In genomic region chr11:63762662-63763505, GRCh38 we compare ENCODE assay signal across 8 cellular contexts. TPM values are rescaled to one million over a fixed set of nuclear protein-coding genes. Genes with fewer than 3 reads are reported as not detected.
DNase-seq lines count a peak whose midpoint lies in the region; ATAC-seq, FAIRE-seq and TF ChIP-seq lines count a peak whose summit lies in the region.

No MANE protein-coding gene starts in this region.

- peak; percentile 22 for ATAC-seq in stimulated activated naive CD8-positive, alpha-beta T cell treated with anti-CD3 and anti-CD28 coated beads, Interleukin-15, amount 100 ng/mL, for 72 hours
- no peak for ATAC-seq in stimulated activated naive CD8-positive, alpha-beta T cell treated with anti-CD3 and anti-CD28 coated beads, Interleukin-15, Interleukin-2, amounts not matched to agents 100 U/mL and 50 U/mL, for 24 hours

- no peak overlapping the region for H3K4me3 Mint-ChIP-seq in stimulated activated naive CD8-positive, alpha-beta T cell treated with anti-CD3 and anti-CD28 coated beads, Interleukin-15, amount 100 ng/mL, for 72 hours
- H3K4me3 Mint-ChIP-seq in neural crest cell: peak overlapping the region; percentile 83
- H3K4me3 Mint-ChIP-seq in activated naive CD8-positive, alpha-beta T cell treated with anti-CD3 and anti-CD28 coated beads for 36 hours: no peak overlapping the region

- peaks cover 19% of the 10 kb centered on the region for H3K4me1 Mint-ChIP-seq in stimulated activated naive CD8-positive, alpha-beta T cell treated with anti-CD3 and anti-CD28 coated beads, Interleukin-15, amount 100 ng/mL, for 72 hours
- peaks cover 41% of the 10 kb centered on the region for H3K4me1 Mint-ChIP-seq in neural crest cell
- peaks cover 9% of the 10 kb centered on the region for H3K4me1 Mint-ChIP-seq in activated naive CD8-positive, alpha-beta T cell treated with anti-CD3 and anti-CD28 coated beads for 36 hours

- peak; percentile 30 for TF ChIP-seq CTCF in neural crest cell (conservative IDR thresholded peaks at IDR 0.05)

- no peak for DNase-seq in stimulated activated naive CD8-positive, alpha-beta T cell treated with anti-CD3 and anti-CD28 coated beads, Interleukin-15, amount 100 ng/mL, for 72 hours
- no peak for DNase-seq in stimulated activated naive CD8-positive, alpha-beta T cell treated with anti-CD3 and anti-CD28 coated beads, Interleukin-15, Interleukin-2, amounts not matched to agents 100 U/mL and 50 U/mL, for 24 hours
- peak; percentile 69 to 79 for DNase-seq in frontal cortex (ENCODE audit: low spot score in 2 of 2)
- DNase-seq in neural crest cell (ENCODE audit: low read depth, low spot score): peak; percentile 40
- no peak for DNase-seq in stimulated activated CD4-positive, alpha-beta T cell treated with anti-CD3 and anti-CD28 coated beads, Interleukin-4, amount 100 ng/mL, for 4 hours
- DNase-seq in activated naive CD8-positive, alpha-beta T cell treated with anti-CD3 and anti-CD28 coated beads for 36 hours: no peak
- no peak for DNase-seq in activated gamma-delta T cell treated with Interleukin-2 at 50 U/mL for 16 hours
- no peak for DNase-seq in NCI-H146 treated with DMSO at 0.1 percent for 48 hours (lab: John Stamatoyannopoulos, UW; ENCODE audit: unreplicated experiment)

- H3K36me3 Mint-ChIP-seq in neural crest cell (ENCODE audit: low read depth): peaks cover 5% of the 10 kb centered on the region
- no peaks in the 10 kb centered on the region for H3K36me3 Mint-ChIP-seq in activated naive CD8-positive, alpha-beta T cell treated with anti-CD3 and anti-CD28 coated beads for 36 hours

- no peaks in the 10 kb centered on the region for H3K9me3 Mint-ChIP-seq in stimulated activated naive CD8-positive, alpha-beta T cell treated with anti-CD3 and anti-CD28 coated beads, Interleukin-15, amount 100 ng/mL, for 72 hours
- no peaks in the 10 kb centered on the region for H3K9me3 Mint-ChIP-seq in neural crest cell
- H3K9me3 Mint-ChIP-seq in activated naive CD8-positive, alpha-beta T cell treated with anti-CD3 and anti-CD28 coated beads for 36 hours: no peaks in the 10 kb centered on the region

- no peak overlapping the region for H3K27ac Mint-ChIP-seq in stimulated activated naive CD8-positive, alpha-beta T cell treated with anti-CD3 and anti-CD28 coated beads, Interleukin-15, amount 100 ng/mL, for 72 hours
- H3K27ac Mint-ChIP-seq in neural crest cell (ENCODE audit: unreplicated experiment): no peak overlapping the region
- H3K27ac Mint-ChIP-seq in activated naive CD8-positive, alpha-beta T cell treated with anti-CD3 and anti-CD28 coated beads for 36 hours: no peak overlapping the region

- H3K27me3 Mint-ChIP-seq in stimulated activated naive CD8-positive, alpha-beta T cell treated with anti-CD3 and anti-CD28 coated beads, Interleukin-15, amount 100 ng/mL, for 72 hours: no peaks in the 10 kb centered on the region
- peaks cover 13% of the 10 kb centered on the region for H3K27me3 Mint-ChIP-seq in neural crest cell (ENCODE audit: low read depth)
- no peaks in the 10 kb centered on the region for H3K27me3 Mint-ChIP-seq in activated naive CD8-positive, alpha-beta T cell treated with anti-CD3 and anti-CD28 coated beads for 36 hours

- no peak for FAIRE-seq in frontal cortex (lab: Jason Lieb, UNC)

RNA-seq across cellular contexts. Expression of gene ZFTA, which starts 5.7 kb away (rescaled TPM):
- total RNA-seq in frontal cortex: 55.8 TPM
- 67.2 and 67.8 TPM in 2 replicates for total RNA-seq in neural crest cell
- total RNA-seq in activated naive CD8-positive, alpha-beta T cell treated with anti-CD3 and anti-CD28 coated beads for 36 hours: 1 to 10 TPM; 4.7 to 6.2 TPM

RNA-seq across cellular contexts. Expression of gene SPINDOC, which starts 50.4 kb away (rescaled TPM):
- total RNA-seq in frontal cortex (13.0 TPM), neural crest cell (104 and 107 TPM in 2 replicates)
- total RNA-seq in activated naive CD8-positive, alpha-beta T cell treated with anti-CD3 and anti-CD28 coated beads for 36 hours: 10 to 100 TPM; 29.3 to 29.5 TPM

Comparison
In these comparisons a context has a peak if more than half of its experiments do, and no peak if none do; other contexts are left out.
1. DNase-seq: peak in frontal cortex (2 of 2) and neural crest cell (single experiment); none in stimulated activated naive CD8-positive, alpha-beta T cell treated with anti-CD3 and anti-CD28 coated beads, Interleukin-15, amount 100 ng/mL, for 72 hours (0 of 2), stimulated activated naive CD8-positive, alpha-beta T cell treated with anti-CD3 and anti-CD28 coated beads, Interleukin-15, Interleukin-2, amounts not matched to agents 100 U/mL and 50 U/mL, for 24 hours (single experiment), stimulated activated CD4-positive, alpha-beta T cell treated with anti-CD3 and anti-CD28 coated beads, Interleukin-4, amount 100 ng/mL, for 4 hours (0 of 2), activated naive CD8-positive, alpha-beta T cell treated with anti-CD3 and anti-CD28 coated beads for 36 hours (single experiment), activated gamma-delta T cell treated with Interleukin-2 at 50 U/mL for 16 hours (single experiment) and NCI-H146 treated with DMSO at 0.1 percent for 48 hours (single experiment).